In the genomic region with DNA sequence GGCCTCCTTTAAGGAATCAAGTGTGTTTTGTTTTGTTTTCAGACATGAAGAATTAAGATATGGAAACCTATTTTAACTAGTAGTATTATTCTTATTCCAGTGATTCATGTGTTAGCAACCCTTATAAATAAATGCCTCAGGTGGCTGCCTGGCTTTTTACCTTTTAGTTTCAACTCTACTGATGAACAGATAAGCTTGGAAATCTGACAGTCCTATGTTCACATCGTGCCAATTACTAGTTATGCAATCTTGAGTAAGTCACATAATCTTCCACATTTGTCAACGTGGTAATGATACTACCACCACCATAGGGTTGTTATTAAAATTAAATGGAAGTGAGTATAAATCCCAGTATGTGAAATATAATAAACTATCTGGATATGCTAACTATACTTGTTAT, we compare ENCODE assay signal across 20 cellular contexts.
DNase-seq lines count a peak whose midpoint lies in the region; ATAC-seq, FAIRE-seq and TF ChIP-seq lines count a peak whose summit lies in the region.
"Had no signal": no experiment of that assay in that cellular context is flagged by ENCODE, and none has a peak within 500 bp of the region (broad histone marks: within the 10 kb centered on the region; RNA-seq: fewer than 3 reads in every experiment).

No MANE protein-coding gene starts in this region.

- H3K4me2 ChIP-seq in mammary epithelial cell (ENCODE audit: insufficient read depth, low read depth, low read length) = peak overlapping the region; percentile 63

- H3K4me3 ChIP-seq in mammary epithelial cell (replicated peaks in 1 of 3; ENCODE audit: insufficient read depth in 1 of 3, low read depth in 2 of 3, low read length in 3 of 3) (no peak overlapping the region), pancreas (no peak overlapping the region), WERI-Rb-1 (ENCODE audit: low read depth, low read length) (no peak overlapping the region)
- H3K4me3 ChIP-seq: dorsolateral prefrontal cortex, esophagus squamous epithelium, testis had no signal

- H3K27ac ChIP-seq in mammary epithelial cell (ENCODE audit: insufficient read depth, low read depth, low read length) (peak overlapping the region; percentile 25), pancreas (peak overlapping the region in 1 of 4 donors; percentile 24), WERI-Rb-1 (no peak overlapping the region)
- H3K27ac ChIP-seq: brain microvascular endothelial cell, testis had no signal

- H3K27me3 Mint-ChIP-seq in CD14-positive monocyte (ENCODE audit: low read depth in 3 of 3) = no peaks in the 10 kb centered on the region
- H3K27me3 Mint-ChIP-seq: activated naive CD8-positive, alpha-beta T cell had no signal

- H3K4me3 Mint-ChIP-seq in CD14-positive monocyte = no peak overlapping the region
- H3K4me3 Mint-ChIP-seq: activated CD8-positive, alpha-beta T cell treated with anti-CD3 and anti-CD28 coated beads for 36 hours; activated naive CD8-positive, alpha-beta T cell had no signal

- TF ChIP-seq CTCF in CD14-positive monocyte (IDR thresholded peaks at IDR 0.05) = no peak
- TF ChIP-seq CTCF in mammary epithelial cell (conservative IDR thresholded peaks at IDR 0.05 in 1 of 2, IDR thresholded peaks at IDR 0.05 in 1 of 2; ENCODE audit: extremely low read depth in 1 of 2, insufficient read depth in 1 of 2, low read depth in 1 of 2, low read length in 2 of 2) = no peak
- TF ChIP-seq CTCF in pancreas (IDR thresholded peaks at IDR 0.05) = no peak
- TF ChIP-seq CTCF in WERI-Rb-1 (IDR thresholded peaks at IDR 0.05; ENCODE audit: low read depth, low read length) = no peak

- no peak for FAIRE-seq in pancreas (lab: Jason Lieb, UNC)

- H3K4me1 ChIP-seq in mammary epithelial cell (ENCODE audit: insufficient read depth, low read length) (peaks cover 30% of the 10 kb centered on the region), pancreas (peaks cover 7 to 34% (median 25%) of the 10 kb centered on the region in 3 donors)
- H3K4me1 ChIP-seq: testis had no signal

- peaks cover 0 to 1% of the 10 kb centered on the region in 2 donors for H3K36me3 Mint-ChIP-seq in CD14-positive monocyte
- H3K36me3 Mint-ChIP-seq: activated naive CD8-positive, alpha-beta T cell had no signal

- peaks cover 48% of the 10 kb centered on the region for H3K4me1 Mint-ChIP-seq in CD14-positive monocyte

- peaks cover 28% of the 10 kb centered on the region for H3K79me2 ChIP-seq in mammary epithelial cell (ENCODE audit: insufficient read depth, low read length)

- H3K27ac Mint-ChIP-seq in CD14-positive monocyte = peak overlapping the region in 4 of 7 donors; percentile 37 to 91 (median 86)
- H3K27ac Mint-ChIP-seq: activated CD8-positive, alpha-beta T cell treated with anti-CD3 and anti-CD28 coated beads for 36 hours; activated naive CD8-positive, alpha-beta T cell had no signal

- H3K27me3 ChIP-seq in mammary epithelial cell (ENCODE audit: insufficient read depth, low read length) = no peaks in the 10 kb centered on the region
- no peaks in the 10 kb centered on the region for H3K27me3 ChIP-seq in pancreas
- no peaks in the 10 kb centered on the region for H3K27me3 ChIP-seq in WERI-Rb-1 (ENCODE audit: insufficient read depth, low read depth, severe bottlenecking)
- H3K27me3 ChIP-seq: brain microvascular endothelial cell, dorsolateral prefrontal cortex, esophagus squamous epithelium, testis had no signal

- H3K36me3 ChIP-seq in mammary epithelial cell (ENCODE audit: insufficient read depth, low read length) (no peaks in the 10 kb centered on the region), pancreas (no peaks in the 10 kb centered on the region), WERI-Rb-1 (no peaks in the 10 kb centered on the region)
- H3K36me3 ChIP-seq: brain microvascular endothelial cell, esophagus squamous epithelium had no signal

- in situ Hi-C loops in mammary epithelial cell (cut with MboI; ENCODE audit: low sequenced_read_pairs in 2 of 2) = no loop called here

- H3K9me3 Mint-ChIP-seq in CD14-positive monocyte = peaks cover 0 to 4% (median 0%) of the 10 kb centered on the region in 7 donors
- H3K9me3 Mint-ChIP-seq: activated CD8-positive, alpha-beta T cell treated with anti-CD3 and anti-CD28 coated beads for 36 hours had no signal

- H3K9me3 ChIP-seq in mammary epithelial cell (replicated peaks; ENCODE audit: insufficient read depth, low read length) = no peaks in the 10 kb centered on the region
- no peaks in the 10 kb centered on the region for H3K9me3 ChIP-seq in pancreas
- no peaks in the 10 kb centered on the region for H3K9me3 ChIP-seq in WERI-Rb-1 (ENCODE audit: severe bottlenecking)
- H3K9me3 ChIP-seq: esophagus squamous epithelium, testis had no signal

- DNase-seq in CD14-positive monocyte (ENCODE audit: low spot score) (no peak), LoVo (ENCODE audit: low spot score) (peak; percentile 2), mammary epithelial cell (peak; percentile 84), pancreas (no peak), WERI-Rb-1 (no peak), mesenteric fat pad (ENCODE audit: low spot score) (no peak)
- DNase-seq in stimulated activated CD4-positive, alpha-beta T cell treated with anti-CD3 and anti-CD28 coated beads, Interleukin-4, amount 100 ng/mL, for 24 hours = no peak
- DNase-seq in activated CD4-positive, alpha-beta T cell treated with anti-CD3 and anti-CD28 coated beads, Interleukin-2, amount 50 U/mL, for 4 hours = no peak
- DNase-seq: activated CD8-positive, alpha-beta T cell treated with anti-CD3 and anti-CD28 coated beads for 36 hours; activated T-cell treated with anti-CD3 and anti-CD28 coated beads, Interleukin-2, amount 50 U/mL, for 48 hours; brain microvascular endothelial cell; dorsolateral prefrontal cortex; esophagus squamous epithelium; NCI-H2107; NCI-H69; stimulated activated CD4-positive, alpha-beta T cell treated with anti-CD3 and anti-CD28 coated beads, Interleukin-4, amount 100 ng/mL, for 1 hour; SW 1271; testis had no signal

- dilution Hi-C loops in mammary epithelial cell (cut with HindIII; ENCODE audit: low sequenced_read_pairs) = no loop called here

- no TSS peak for BruUV-seq in mammary epithelial cell (replicated peaks; lab: Mats Ljungman, UMichigan)

- WGBS in mammary epithelial cell (ENCODE audit: low coverage, missing lambda C conversion rate) = 4% methylated on average over 2 of the region's 2 CpGs
- WGBS in pancreas, 2 donors = 6% methylated on average over 2 of the region's 2 CpGs

- H4K20me1 ChIP-seq in mammary epithelial cell (ENCODE audit: insufficient read depth, low read length) = no peaks in the 10 kb centered on the region

- intact Hi-C loops in CD14-positive monocyte (cut with micrococcal nuclease) (no loop called here), mammary epithelial cell (cut with micrococcal nuclease) (loop anchor here (2.0 kb wide), 1 partner anchor 65 kb away; a partner anchor contains a TSS), pancreas (cut with DNase I) (no loop called here)

- no peak overlapping the region for H3K9ac ChIP-seq in mammary epithelial cell (ENCODE audit: insufficient read depth, low read length)

- no peak overlapping the region for H2AFZ ChIP-seq in mammary epithelial cell (ENCODE audit: low read depth, low read length)

- CTCF ChIA-PET in mammary epithelial cell (lab: Charles Lee; ENCODE audit: low non-redundant PET) = no interaction called here

- ATAC-seq in pancreas = peak; percentile 47 to 77 (median 64)
- ATAC-seq: activated CD8-positive, alpha-beta T cell treated with anti-CD3 and anti-CD28 coated beads for 36 hours; sciatic nerve had no signal

Comparison
In these comparisons a context has a peak if more than half of its experiments do, and no peak if none do; other contexts are left out.
1. DNase-seq: peak in LoVo (single experiment) and mammary epithelial cell (single experiment); none in CD14-positive monocyte (single experiment), pancreas (0 of 6), stimulated activated CD4-positive, alpha-beta T cell treated with anti-CD3 and anti-CD28 coated beads, Interleukin-4, amount 100 ng/mL, for 24 hours (single experiment), WERI-Rb-1 (single experiment), mesenteric fat pad (single experiment) and activated CD4-positive, alpha-beta T cell treated with anti-CD3 and anti-CD28 coated beads, Interleukin-2, amount 50 U/mL, for 4 hours (0 of 2).